Comparison of ENCODE assay signal across 1 cellular context in the genomic region with DNA sequence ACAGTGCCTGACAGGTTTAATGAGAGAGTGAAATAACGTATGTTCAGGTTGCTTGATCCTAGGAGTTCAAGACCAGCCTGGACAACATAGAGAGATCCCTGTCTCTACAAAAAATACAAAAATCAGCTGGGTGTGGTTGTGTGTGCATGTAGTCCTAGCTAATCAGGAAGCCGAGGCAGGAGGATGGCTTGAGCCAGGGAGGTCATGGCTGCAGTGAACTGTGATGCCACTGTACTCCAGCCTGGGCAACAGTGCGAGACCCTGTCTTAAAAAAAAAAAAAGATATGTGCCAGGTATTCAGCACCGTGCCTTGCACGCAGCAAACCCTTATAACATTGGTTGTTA.
TF ChIP-seq lines count a peak whose summit lies in the region.

No MANE protein-coding gene starts in this region.

TF ChIP-seq in HepG2, 621 proteins besides CTCF, POLR2A, EP300 and RAD21:
- TF ChIP-seq ZNF121 (CRISPR knock-in tag; IDR thresholded peaks at IDR 0.05) (peak; percentile 91), ZNF256 (CRISPR knock-in tag; conservative IDR thresholded peaks at IDR 0.05) (no peak)
TF ChIP-seq in HepG2: peak in this region for 1.
